ENCODE assay signal across 17 cellular contexts in the genomic region with DNA sequence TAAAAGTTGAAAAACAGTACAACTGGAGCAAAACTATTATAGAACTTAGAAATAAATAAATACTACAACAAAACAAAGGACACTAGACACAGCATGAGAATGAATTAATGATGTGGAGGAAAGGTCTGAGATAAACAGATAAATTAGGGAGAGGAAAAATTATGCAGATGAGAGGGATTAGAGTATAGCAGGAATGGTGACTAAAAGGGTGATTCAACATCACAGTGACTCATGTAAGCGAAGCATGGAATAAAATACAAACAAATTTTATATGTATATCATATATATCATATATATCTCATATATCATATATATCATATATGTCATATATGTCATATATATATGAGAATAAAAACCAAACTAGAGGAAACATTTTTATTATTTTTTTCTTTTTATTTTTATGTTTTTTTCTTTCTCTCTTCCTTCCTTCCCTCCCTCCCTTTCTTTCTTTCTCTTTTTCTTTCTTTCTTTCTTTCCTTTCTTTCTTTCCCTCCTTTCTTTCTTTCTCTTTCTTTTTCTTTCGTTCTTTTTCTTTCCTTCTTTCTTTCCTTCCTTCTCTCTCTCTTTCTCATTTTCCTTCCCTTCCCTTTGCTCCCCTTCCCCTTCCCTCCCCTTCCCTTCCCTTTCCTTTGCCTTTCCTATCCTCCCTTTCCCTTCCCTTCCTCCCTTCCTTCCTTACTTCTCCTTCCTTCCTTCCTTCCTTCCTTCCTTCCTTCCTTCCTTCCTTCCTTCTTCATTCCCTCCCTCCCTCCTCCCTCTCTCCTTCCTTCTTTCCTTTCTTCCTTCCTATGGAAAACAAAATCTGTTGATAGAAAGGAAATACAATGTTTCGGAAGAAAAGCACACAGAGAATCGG.
A peak's percentile ranks its signal among the peaks of the same experiment; 100 is the strongest.
DNase-seq lines count a peak whose midpoint lies in the region; ATAC-seq and FAIRE-seq lines count a peak whose summit lies in the region.
"Had no signal": no experiment of that assay in that cellular context is flagged by ENCODE, and none has a peak within 500 bp of the region (broad histone marks: within the 10 kb centered on the region; RNA-seq: fewer than 3 reads in every experiment).

No MANE protein-coding gene starts in this region.

- DNase-seq in HCEC 1CT (peak; percentile 31), RKO (ENCODE audit: low spot score) (peak; percentile 56), amniotic epithelial cell (ENCODE audit: low read depth) (peak; percentile 6), NCI-H1092 (lab: John Stamatoyannopoulos, UW) (no peak), NCI-H82 treated with DMSO at 0.1 percent for 48 hours (lab: John Stamatoyannopoulos, UW; ENCODE audit: unreplicated experiment) (no peak)
- DNase-seq: CD8-positive, alpha-beta T cell; COR-L47; DMS153; DMS79 treated with DMSO at 0.1 percent for 48 hours; EL; GDM1 had no signal

- no peak for ATAC-seq in HG02678 (IDR thresholded peaks at IDR 0.05; ENCODE audit: unreplicated experiment)
- ATAC-seq: CD8-positive, alpha-beta T cell; HCT116 had no signal

- peak; percentile 43 for FAIRE-seq in islet of Langerhans (lab: Jason Lieb, UNC)
- FAIRE-seq: D721Med, GM12892, GM19239 had no signal

Comparison
In these comparisons a context has a peak if more than half of its experiments do, and no peak if none do; other contexts are left out.
1. DNase-seq: peak in HCEC 1CT (single experiment), RKO (single experiment) and amniotic epithelial cell (single experiment); none in NCI-H1092 (single experiment) and NCI-H82 treated with DMSO at 0.1 percent for 48 hours (single experiment).